In genomic region chrX:109840585-109840984, GRCh38 we compare ENCODE assay signal across 9 cellular contexts.
A peak's percentile ranks its signal among the peaks of the same experiment; 100 is the strongest.
DNase-seq lines count a peak whose midpoint lies in the region; ATAC-seq, FAIRE-seq and TF ChIP-seq lines count a peak whose summit lies in the region.
"Had no signal": no experiment of that assay in that cellular context is flagged by ENCODE, and none has a peak within 500 bp of the region (broad histone marks: within the 10 kb centered on the region; RNA-seq: fewer than 3 reads in every experiment).

No MANE protein-coding gene starts in this region.

- H4K91ac ChIP-seq in H9 (ENCODE audit: insufficient read length, low read depth, low read length) = no peak overlapping the region

- no peak overlapping the region for H3K4me2 ChIP-seq in GM23338
- no peak overlapping the region for H3K4me2 ChIP-seq in H9 (ENCODE audit: insufficient read depth, insufficient read length, low read length)
- H3K4me2 ChIP-seq: KMS-11 had no signal

- WGBS in H9 (ENCODE audit: extremely low coverage, insufficient read length, low lambda C conversion rate) = no CpG with 5 or more reads among the region's 3 CpGs

- H3K27ac Mint-ChIP-seq in GM23338 = no peak overlapping the region
- no peak overlapping the region for H3K27ac Mint-ChIP-seq in H9
- H3K27ac Mint-ChIP-seq in CD4-positive, alpha-beta T cell = no peak overlapping the region

- H3F3A ChIP-seq in GM23338 (replicated peaks; ENCODE audit: low read depth) = no peaks in the 10 kb centered on the region

- intact Hi-C loops in CD4-positive, alpha-beta T cell (cut with DNase I, micrococcal nuclease) = no loop called here
- intact Hi-C loops in kidney (cut with DNase I) = no loop called here

- H3K79me2 ChIP-seq in GM23338 (replicated peaks; ENCODE audit: insufficient read depth) (no peaks in the 10 kb centered on the region), H9 (ENCODE audit: insufficient read depth, low read length) (no peaks in the 10 kb centered on the region; the same call in 1 of the 2 replicates)

- no peak for FAIRE-seq in kidney (lab: Jason Lieb, UNC)

- no peak overlapping the region for H2BK5ac ChIP-seq in H9 (ENCODE audit: insufficient read length, low read length)

- POLR2A ChIA-PET in CD4-positive, alpha-beta T cell (lab: Charles Lee) = no interaction called here

- H3K4me3 Mint-ChIP-seq in GM23338 = no peak overlapping the region
- H3K4me3 Mint-ChIP-seq in H9 = no peak overlapping the region
- no peak overlapping the region for H3K4me3 Mint-ChIP-seq in CD4-positive, alpha-beta T cell

- H2BK20ac ChIP-seq in H9 (ENCODE audit: low read depth, low read length, poor library complexity, severe bottlenecking) = no peak overlapping the region

- H2BK12ac ChIP-seq in H9 (ENCODE audit: insufficient read length, low read depth, low read length) = no peak overlapping the region

- H2BK15ac ChIP-seq in H9 (ENCODE audit: low read depth, low read length) = no peak overlapping the region

- H3K27ac ChIP-seq in GM23338 (ENCODE audit: low read depth) = no peak overlapping the region
- H3K27ac ChIP-seq in RWPE2 (ENCODE audit: poor library complexity, severe bottlenecking) = peak overlapping the region; percentile 48
- H3K27ac ChIP-seq in skeletal muscle tissue (ENCODE audit: low read depth, low read length) = peak overlapping the region; percentile 45
- no peak overlapping the region for H3K27ac ChIP-seq in H9 (ENCODE audit: insufficient read length, low read depth, low read length)
- no peak overlapping the region for H3K27ac ChIP-seq in CD4-positive, alpha-beta T cell (ENCODE audit: low read depth, low read length)
- H3K27ac ChIP-seq in kidney (ENCODE audit: low read depth in 2 of 2, low read length in 2 of 2) = no peak overlapping the region
- H3K27ac ChIP-seq: KMS-11 had no signal

- H4K5ac ChIP-seq in H9 (ENCODE audit: insufficient read length, low read depth, low read length) = no peak overlapping the region

- CTCF ChIA-PET in CD4-positive, alpha-beta T cell (lab: Charles Lee) = interaction anchor here (1.4 kb wide), 2 partner anchors 9 to 17 kb away, joined by 3 read pairs; no protein-coding TSS in a partner anchor

- no peaks in the 10 kb centered on the region for H3K4me1 Mint-ChIP-seq in GM23338
- no peaks in the 10 kb centered on the region for H3K4me1 Mint-ChIP-seq in H9
- no peaks in the 10 kb centered on the region for H3K4me1 Mint-ChIP-seq in CD4-positive, alpha-beta T cell (ENCODE audit: low read depth)

- no peak overlapping the region for H3K9ac ChIP-seq in skeletal muscle tissue (ENCODE audit: low read depth in 1 of 3, low read length in 3 of 3)
- H3K9ac ChIP-seq in H9 (ENCODE audit: extremely low read depth, insufficient read length, low read length) = no peak overlapping the region
- H3K9ac ChIP-seq in kidney (ENCODE audit: low read length in 2 of 2) = no peak overlapping the region
- H3K9ac ChIP-seq: KMS-11 had no signal

- H3K23ac ChIP-seq in H9 (ENCODE audit: insufficient read length, low read depth, low read length) = no peak overlapping the region

- no peaks in the 10 kb centered on the region for H4K20me1 ChIP-seq in GM23338 (replicated peaks; ENCODE audit: insufficient read depth)
- no peaks in the 10 kb centered on the region for H4K20me1 ChIP-seq in H9 (ENCODE audit: control insufficient read depth, insufficient read depth, insufficient read length)

- H3K36me3 ChIP-seq in GM23338 (ENCODE audit: insufficient read depth) = no peaks in the 10 kb centered on the region
- no peaks in the 10 kb centered on the region for H3K36me3 ChIP-seq in RWPE2 (ENCODE audit: low read depth)
- H3K36me3 ChIP-seq in skeletal muscle tissue (ENCODE audit: control insufficient read depth in 3 of 3, insufficient read depth in 3 of 3, low read length in 3 of 3) = no peaks in the 10 kb centered on the region
- H3K36me3 ChIP-seq in kidney (ENCODE audit: control insufficient read depth in 1 of 2, insufficient read depth in 2 of 2, low read length in 2 of 2) = no peaks in the 10 kb centered on the region

- no peak overlapping the region for H3K4ac ChIP-seq in H9 (ENCODE audit: low read depth, low read length)

- H3K4me1 ChIP-seq in GM23338 (ENCODE audit: insufficient read depth) = peaks cover 4% of the 10 kb centered on the region; the same call in 1 of the 2 replicates
- H3K4me1 ChIP-seq in RWPE2 (ENCODE audit: insufficient read depth, poor library complexity, severe bottlenecking) = peaks cover 20% of the 10 kb centered on the region
- H3K4me1 ChIP-seq in skeletal muscle tissue (ENCODE audit: control insufficient read depth in 3 of 3, insufficient read depth in 3 of 3, low read length in 3 of 3) = peaks cover 0 to 6% (median 0%) of the 10 kb centered on the region in 3 donors
- no peaks in the 10 kb centered on the region; the same call in 1 of the 2 replicates for H3K4me1 ChIP-seq in H9 (ENCODE audit: insufficient read depth, low read length)
- H3K4me1 ChIP-seq in kidney (ENCODE audit: control insufficient read depth in 1 of 2, insufficient read depth in 1 of 2, low read depth in 1 of 2, low read length in 2 of 2) = no peaks in the 10 kb centered on the region

- no peak overlapping the region for H3K56ac ChIP-seq in H9 (ENCODE audit: insufficient read length, low read depth, low read length)

- no peaks in the 10 kb centered on the region for H3K27me3 Mint-ChIP-seq in GM23338 (ENCODE audit: insufficient read depth, low read depth, poor library complexity)
- no peaks in the 10 kb centered on the region for H3K27me3 Mint-ChIP-seq in H9 (ENCODE audit: low read depth)
- H3K27me3 Mint-ChIP-seq in CD4-positive, alpha-beta T cell = no peaks in the 10 kb centered on the region

- ATAC-seq in GM23338 (no peak), RWPE2 (ENCODE audit: low read depth) (peak; percentile 86), GM21526 (IDR thresholded peaks at IDR 0.05; ENCODE audit: low FRiP score, unreplicated experiment) (no peak)
- no peak for ATAC-seq in CD4-positive, alpha-beta T cell (ENCODE audit: poor library complexity)

- H2AFZ ChIP-seq in GM23338 (peak overlapping the region; percentile 76; the same call in 1 of the 2 replicates), H9 (ENCODE audit: low read length) (no peak overlapping the region)

- H3K79me1 ChIP-seq in H9 (ENCODE audit: insufficient read depth, low read depth, low read length, poor library complexity, severe bottlenecking) = no peaks in the 10 kb centered on the region

- no peak overlapping the region for H2AK5ac ChIP-seq in H9 (ENCODE audit: insufficient read length, low read length)

- no peaks in the 10 kb centered on the region for H3K23me2 ChIP-seq in H9 (ENCODE audit: insufficient read length, low read depth, low read length, poor library complexity, severe bottlenecking)

- H3T11ph ChIP-seq in H9 (ENCODE audit: low read length) = no peak overlapping the region

- H3K18ac ChIP-seq in H9 (ENCODE audit: insufficient read length, low read depth, low read length) = no peak overlapping the region

- H3K36me3 Mint-ChIP-seq in GM23338 (ENCODE audit: low read depth) = no peaks in the 10 kb centered on the region
- H3K36me3 Mint-ChIP-seq in H9 (ENCODE audit: insufficient read depth in 1 of 3, low read depth in 3 of 3) = no peaks in the 10 kb centered on the region
- H3K36me3 Mint-ChIP-seq in CD4-positive, alpha-beta T cell (ENCODE audit: low read depth) = no peaks in the 10 kb centered on the region

- DNase-seq in GM23338 (ENCODE audit: low spot score) (no peak), RWPE2 (ENCODE audit: low spot score) (peak; percentile 47), fibroblast of the conjunctiva (ENCODE audit: low read depth) (peak; percentile 86), H9 (no peak), kidney (no peak)
- no peak for DNase-seq in CD4-positive, alpha-beta T cell

- H3K9me3 Mint-ChIP-seq in GM23338 (no peaks in the 10 kb centered on the region), H9 (no peaks in the 10 kb centered on the region)
- no peaks in the 10 kb centered on the region for H3K9me3 Mint-ChIP-seq in CD4-positive, alpha-beta T cell

- no peak overlapping the region for H2BK120ac ChIP-seq in H9 (ENCODE audit: low read depth, low read length, poor library complexity, severe bottlenecking)

- H3K9me3 ChIP-seq in RWPE2 (ENCODE audit: severe bottlenecking) (no peaks in the 10 kb centered on the region), skeletal muscle tissue (ENCODE audit: control insufficient read depth in 3 of 3, low read length in 3 of 3) (peaks cover 0 to 2% (median 0%) of the 10 kb centered on the region in 3 donors), H9 (ENCODE audit: control insufficient read depth, low read depth, low read length) (no peaks in the 10 kb centered on the region), kidney (ENCODE audit: control insufficient read depth in 1 of 2, low read length in 2 of 2) (no peaks in the 10 kb centered on the region)
- H3K9me3 ChIP-seq in CD4-positive, alpha-beta T cell (ENCODE audit: control insufficient read depth, low read length) = no peaks in the 10 kb centered on the region

- TF ChIP-seq CTCF in GM23338 (conservative IDR thresholded peaks at IDR 0.05; ENCODE audit: low read depth in 2 of 2) (no peak), RWPE2 (IDR thresholded peaks at IDR 0.05; ENCODE audit: poor library complexity, severe bottlenecking) (no peak), H9 (conservative IDR thresholded peaks at IDR 0.05) (no peak), kidney (IDR thresholded peaks at IDR 0.05; ENCODE audit: borderline replicate concordance, extremely low read depth, insufficient read depth) (no peak)
- no peak for TF ChIP-seq CTCF in CD4-positive, alpha-beta T cell (IDR thresholded peaks at IDR 0.05)

- H3K14ac ChIP-seq in H9 (ENCODE audit: insufficient read depth, low read length) = no peak overlapping the region

- H4K8ac ChIP-seq in H9 (replicated peaks; ENCODE audit: insufficient read length, low read depth, low read length) = no peak overlapping the region

- H3K9me2 ChIP-seq in GM23338 (ENCODE audit: insufficient read depth) = no peaks in the 10 kb centered on the region

- H3K27me3 ChIP-seq in GM23338 (ENCODE audit: insufficient read depth) (no peaks in the 10 kb centered on the region), RWPE2 (ENCODE audit: insufficient read depth, poor library complexity, severe bottlenecking) (no peaks in the 10 kb centered on the region), skeletal muscle tissue (ENCODE audit: control insufficient read depth in 3 of 3, insufficient read depth in 3 of 3, low read length in 3 of 3) (no peaks in the 10 kb centered on the region), H9 (ENCODE audit: insufficient read depth, low read length) (no peaks in the 10 kb centered on the region)
- no peaks in the 10 kb centered on the region for H3K27me3 ChIP-seq in CD4-positive, alpha-beta T cell (ENCODE audit: control insufficient read depth, insufficient read depth, low read length)

- no peak overlapping the region for H3K4me3 ChIP-seq in GM23338
- H3K4me3 ChIP-seq in RWPE2 (ENCODE audit: severe bottlenecking) = no peak overlapping the region
- H3K4me3 ChIP-seq in skeletal muscle tissue (ENCODE audit: low read length in 3 of 3) = no peak overlapping the region
- H3K4me3 ChIP-seq in kidney (ENCODE audit: low read length in 2 of 2) = no peak overlapping the region

TF ChIP-seq in GM23338, 12 proteins besides CTCF, POLR2A, EP300 and RAD21 (continues in another document):
- no peak for TF ChIP-seq CREB1 (CRISPR knock-in tag; IDR thresholded peaks at IDR 0.05; ENCODE audit: low read depth)

Comparison
In these comparisons a context has a peak if more than half of its experiments do, and no peak if none do; other contexts are left out.
1. DNase-seq: peak in RWPE2 (single experiment) and fibroblast of the conjunctiva (single experiment); none in GM23338 (single experiment), H9 (single experiment), CD4-positive, alpha-beta T cell (0 of 10) and kidney (single experiment).
2. H3K27ac ChIP-seq: peak in RWPE2 (single experiment) and skeletal muscle tissue (single experiment); none in GM23338 (single experiment), H9 (single experiment), CD4-positive, alpha-beta T cell (single experiment) and kidney (0 of 2).